In the genomic region with DNA sequence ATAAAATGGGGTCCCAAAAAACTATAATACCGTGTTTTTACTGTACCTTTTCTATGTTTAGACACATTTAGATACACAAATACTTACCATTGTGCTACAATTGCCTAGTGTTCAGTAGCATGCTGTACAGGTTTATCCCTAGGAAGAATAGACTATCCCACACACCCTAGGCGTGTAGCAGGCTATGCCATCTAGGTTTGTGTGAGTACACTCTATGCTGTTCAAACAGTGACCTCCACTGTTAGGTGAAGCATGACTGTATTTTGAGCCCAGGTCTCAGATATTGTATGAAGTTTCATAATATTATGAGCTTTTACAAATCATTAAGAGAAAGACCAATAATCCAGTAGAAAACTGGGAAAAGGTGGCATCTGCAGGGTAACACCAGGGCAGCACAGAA, we compare ENCODE assay signal across 29 cellular contexts.
"Had no signal": no experiment of that assay in that cellular context is flagged by ENCODE, and none has a peak within 500 bp of the region (broad histone marks: within the 10 kb centered on the region; RNA-seq: fewer than 3 reads in every experiment).

No MANE protein-coding gene starts in this region.

- H3K36me3 Mint-ChIP-seq: activated naive CD8-positive, alpha-beta T cell treated with anti-CD3 and anti-CD28 coated beads, Interleukin-2, amount 10 ng/mL, durations not matched to agents 7 days and 5 days; natural killer cell had no signal

- H3K36me3 ChIP-seq: brain microvascular endothelial cell, thyroid gland, upper lobe of right lung had no signal

- H3K4me3 ChIP-seq: ascending aorta, esophagus muscularis mucosa, heart right ventricle, left lung, lower lobe of right lung, spleen, thyroid gland, upper lobe of right lung had no signal

- H3K9me3 ChIP-seq: ascending aorta, esophagus muscularis mucosa, heart right ventricle, left lung, lower lobe of right lung, spleen, thyroid gland, upper lobe of right lung had no signal

- DNase-seq: activated CD4-positive, alpha-beta memory T cell treated with anti-CD3 and anti-CD28 coated beads for 36 hours; activated CD4-positive, alpha-beta T cell treated with anti-CD3 and anti-CD28 coated beads, Interleukin-2, amount 10 ng/mL, durations not matched to agents 24 days and 14 days; activated CD4-positive, CD25-positive, alpha-beta regulatory T cell treated with anti-CD3 and anti-CD28 coated beads, Interleukin-2, amount 50 U/mL, for 72 hours; activated CD8-positive, alpha-beta memory T cell treated with anti-CD3 and anti-CD28 coated beads, Interleukin-2, amount 50 U/mL, for 4 hours; activated effector memory CD4-positive, alpha-beta T cell treated with anti-CD3 and anti-CD28 coated beads, Interleukin-2, amount 50 U/mL, for 16 hours; activated naive CD4-positive, alpha-beta T cell treated with anti-CD3 and anti-CD28 coated beads, Interleukin-2, amount 10 ng/mL, durations not matched to agents 7 days and 5 days; activated naive CD8-positive, alpha-beta T cell treated with anti-CD3 and anti-CD28 coated beads, Interleukin-2, amount 10 ng/mL, durations not matched to agents 7 days and 5 days; activated T-cell treated with anti-CD3 and anti-CD28 coated beads, Interleukin-2, amount 50 U/mL, for 1 hour; brain microvascular endothelial cell; cortex of kidney; foreskin melanocyte; heart right ventricle; kidney glomerular epithelial cell; left lung; lower lobe of right lung; mesenchymal stem cell; natural killer cell; posterior cingulate gyrus; right cardiac atrium; spleen; stimulated activated CD4-positive, alpha-beta T cell treated with anti-CD3 and anti-CD28 coated beads, Interleukin-4, amount 100 ng/mL, for 1 hour; stimulated activated naive CD8-positive, alpha-beta T cell treated with anti-CD3 and anti-CD28 coated beads, Interleukin-15, amount 100 ng/mL, for 72 hours; substantia nigra; T-helper 2 cell; thyroid gland; upper lobe of right lung had no signal

- ATAC-seq: heart right ventricle; left lung; lower lobe of right lung; natural killer cell; right cardiac atrium; stimulated activated naive CD8-positive, alpha-beta T cell treated with anti-CD3 and anti-CD28 coated beads, Interleukin-15, amount 100 ng/mL, for 72 hours; upper lobe of right lung had no signal

- H3K27me3 ChIP-seq: ascending aorta, brain microvascular endothelial cell, esophagus muscularis mucosa, heart right ventricle, left lung, spleen, thyroid gland, upper lobe of right lung had no signal

- H3K4me3 Mint-ChIP-seq: activated CD4-positive, alpha-beta memory T cell treated with anti-CD3 and anti-CD28 coated beads for 36 hours; activated CD4-positive, alpha-beta T cell treated with anti-CD3 and anti-CD28 coated beads, Interleukin-2, amount 10 ng/mL, durations not matched to agents 24 days and 14 days; activated naive CD4-positive, alpha-beta T cell treated with anti-CD3 and anti-CD28 coated beads, Interleukin-2, amount 10 ng/mL, durations not matched to agents 7 days and 5 days; activated naive CD8-positive, alpha-beta T cell treated with anti-CD3 and anti-CD28 coated beads, Interleukin-2, amount 10 ng/mL, durations not matched to agents 7 days and 5 days; activated T-helper 1 cell treated with anti-CD3 and anti-CD28 coated beads, Interleukin-12 subunit alpha, Interleukin-12 subunit beta, Interleukin-2, Interleukin-4 antibody, amounts not matched to agents 30 ng/mL and 10 ng/mL and 1 ng/mL, durations not matched to agents 14 hours and 24 hours and 36 hours; natural killer cell; stimulated activated naive CD8-positive, alpha-beta T cell treated with anti-CD3 and anti-CD28 coated beads, Interleukin-15, amount 100 ng/mL, for 72 hours had no signal

- H3K9me3 Mint-ChIP-seq: activated CD4-positive, alpha-beta memory T cell treated with anti-CD3 and anti-CD28 coated beads for 36 hours; activated CD4-positive, alpha-beta T cell treated with anti-CD3 and anti-CD28 coated beads, Interleukin-2, amount 10 ng/mL, durations not matched to agents 24 days and 14 days; activated naive CD4-positive, alpha-beta T cell treated with anti-CD3 and anti-CD28 coated beads, Interleukin-2, amount 10 ng/mL, durations not matched to agents 7 days and 5 days; activated naive CD8-positive, alpha-beta T cell treated with anti-CD3 and anti-CD28 coated beads, Interleukin-2, amount 10 ng/mL, durations not matched to agents 7 days and 5 days; activated T-helper 1 cell treated with anti-CD3 and anti-CD28 coated beads, Interleukin-12 subunit alpha, Interleukin-12 subunit beta, Interleukin-2, Interleukin-4 antibody, amounts not matched to agents 30 ng/mL and 10 ng/mL and 1 ng/mL, durations not matched to agents 14 hours and 24 hours and 36 hours; natural killer cell; stimulated activated naive CD8-positive, alpha-beta T cell treated with anti-CD3 and anti-CD28 coated beads, Interleukin-15, amount 100 ng/mL, for 72 hours had no signal

- H3K27ac ChIP-seq: ascending aorta, brain microvascular endothelial cell, esophagus muscularis mucosa, heart right ventricle, left lung, lower lobe of right lung, spleen, thyroid gland, upper lobe of right lung had no signal

- H3K4me1 Mint-ChIP-seq: activated CD4-positive, alpha-beta T cell treated with anti-CD3 and anti-CD28 coated beads, Interleukin-2, amount 10 ng/mL, durations not matched to agents 24 days and 14 days; activated naive CD4-positive, alpha-beta T cell treated with anti-CD3 and anti-CD28 coated beads, Interleukin-2, amount 10 ng/mL, durations not matched to agents 7 days and 5 days; activated naive CD8-positive, alpha-beta T cell treated with anti-CD3 and anti-CD28 coated beads, Interleukin-2, amount 10 ng/mL, durations not matched to agents 7 days and 5 days; natural killer cell; stimulated activated naive CD8-positive, alpha-beta T cell treated with anti-CD3 and anti-CD28 coated beads, Interleukin-15, amount 100 ng/mL, for 72 hours had no signal

- H3K27ac Mint-ChIP-seq: activated CD4-positive, alpha-beta memory T cell treated with anti-CD3 and anti-CD28 coated beads for 36 hours; activated CD4-positive, alpha-beta T cell treated with anti-CD3 and anti-CD28 coated beads, Interleukin-2, amount 10 ng/mL, durations not matched to agents 24 days and 14 days; activated naive CD4-positive, alpha-beta T cell treated with anti-CD3 and anti-CD28 coated beads, Interleukin-2, amount 10 ng/mL, durations not matched to agents 7 days and 5 days; activated naive CD8-positive, alpha-beta T cell treated with anti-CD3 and anti-CD28 coated beads, Interleukin-2, amount 10 ng/mL, durations not matched to agents 7 days and 5 days; activated T-helper 1 cell treated with anti-CD3 and anti-CD28 coated beads, Interleukin-12 subunit alpha, Interleukin-12 subunit beta, Interleukin-2, Interleukin-4 antibody, amounts not matched to agents 30 ng/mL and 10 ng/mL and 1 ng/mL, durations not matched to agents 14 hours and 24 hours and 36 hours; natural killer cell; stimulated activated naive CD8-positive, alpha-beta T cell treated with anti-CD3 and anti-CD28 coated beads, Interleukin-15, amount 100 ng/mL, for 72 hours had no signal

- H3K27me3 Mint-ChIP-seq: activated CD4-positive, alpha-beta memory T cell treated with anti-CD3 and anti-CD28 coated beads for 36 hours; activated CD4-positive, alpha-beta T cell treated with anti-CD3 and anti-CD28 coated beads, Interleukin-2, amount 10 ng/mL, durations not matched to agents 24 days and 14 days; stimulated activated naive CD8-positive, alpha-beta T cell treated with anti-CD3 and anti-CD28 coated beads, Interleukin-15, amount 100 ng/mL, for 72 hours had no signal

- H3K4me1 ChIP-seq: ascending aorta, esophagus muscularis mucosa, heart right ventricle, left lung, lower lobe of right lung, thyroid gland, upper lobe of right lung had no signal
